ENCODE assay signal across 13 cellular contexts in the genomic region with DNA sequence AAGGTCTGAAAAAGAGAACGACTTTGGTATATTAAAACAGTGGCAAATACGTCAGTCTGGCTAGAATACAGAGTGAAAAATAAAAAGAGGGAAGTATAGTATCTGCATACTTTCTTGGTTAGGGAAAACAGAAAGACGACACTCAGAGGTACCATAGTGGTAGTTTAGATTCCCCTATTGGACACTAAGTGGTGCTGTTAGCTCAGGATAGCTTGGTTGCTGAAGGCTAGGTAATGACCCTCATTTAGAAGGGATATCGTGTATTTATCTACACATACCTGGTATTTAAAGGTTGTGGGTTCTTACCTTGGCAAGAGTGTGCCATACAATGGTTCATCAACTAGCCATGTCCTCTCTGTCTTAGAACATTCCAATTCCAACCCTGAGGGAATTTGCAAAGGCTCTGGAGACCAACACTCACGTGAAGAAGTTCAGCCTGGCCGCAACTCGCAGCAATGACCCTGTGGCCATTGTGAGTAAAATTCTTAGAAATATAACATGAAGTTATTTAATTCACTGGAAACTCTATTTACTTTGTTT. TPM values are rescaled to one million over a fixed set of nuclear protein-coding genes. Genes with fewer than 3 reads are reported as not detected.
A peak's percentile ranks its signal among the peaks of the same experiment; 100 is the strongest.
DNase-seq lines count a peak whose midpoint lies in the region; ATAC-seq, FAIRE-seq and TF ChIP-seq lines count a peak whose summit lies in the region.
"Had no signal": no experiment of that assay in that cellular context is flagged by ENCODE, and none has a peak within 500 bp of the region (broad histone marks: within the 10 kb centered on the region; RNA-seq: fewer than 3 reads in every experiment).

No MANE protein-coding gene starts in this region.

- TF ChIP-seq POLR2A in H1 (IDR thresholded peaks at IDR 0.05; ENCODE audit: control extremely low read depth in 1 of 2, low read depth in 2 of 2, low read length in 2 of 2), result no peak

- H3F3A ChIP-seq in SK-N-SH (replicated peaks; ENCODE audit: insufficient read depth), result no peaks in the 10 kb centered on the region

- TF ChIP-seq EP300 in SK-N-SH (IDR thresholded peaks at IDR 0.05; ENCODE audit: borderline replicate concordance in 1 of 2, low read depth in 1 of 2, low read length in 1 of 2), result no peak
- no peak for TF ChIP-seq EP300 in H1 (IDR thresholded peaks at IDR 0.05; ENCODE audit: borderline replicate concordance in 1 of 2, low read depth in 2 of 2, low read length in 2 of 2)

- H3K4me2 ChIP-seq in SK-N-SH, result no peak overlapping the region
- H3K4me2 ChIP-seq in H1 (ENCODE audit: insufficient read depth in 1 of 2, low read depth in 2 of 2, low read length in 2 of 2), result no peak overlapping the region

- H3K27ac Mint-ChIP-seq in progenitor cell of endocrine pancreas, result no peak overlapping the region
- H3K27ac Mint-ChIP-seq in activated naive CD8-positive, alpha-beta T cell treated with anti-CD3 and anti-CD28 coated beads, Interleukin-2, amount 50 U/mL, for 24 hours, result no peak overlapping the region
- H3K27ac Mint-ChIP-seq: CD4-positive, CD25-positive, alpha-beta regulatory T cell had no signal

- H2BK20ac ChIP-seq in H1 (ENCODE audit: low read length), result no peak overlapping the region

- H3K4me1 Mint-ChIP-seq in progenitor cell of endocrine pancreas (ENCODE audit: low read depth), result no peaks in the 10 kb centered on the region
- H3K4me1 Mint-ChIP-seq in activated naive CD8-positive, alpha-beta T cell treated with anti-CD3 and anti-CD28 coated beads, Interleukin-2, amount 50 U/mL, for 24 hours, result no peaks in the 10 kb centered on the region
- H3K4me1 Mint-ChIP-seq: CD4-positive, CD25-positive, alpha-beta regulatory T cell had no signal

- H3K23me2 ChIP-seq in H1 (ENCODE audit: low read depth, low read length), result no peaks in the 10 kb centered on the region

- no peaks in the 10 kb centered on the region for H3K4me1 ChIP-seq in SK-N-SH (ENCODE audit: control insufficient read depth in 1 of 2, insufficient read depth in 2 of 2, low read depth in 1 of 2, low read length in 1 of 2)
- H3K4me1 ChIP-seq in H1 (replicated peaks in 1 of 4; ENCODE audit: control insufficient read depth in 3 of 4, insufficient read depth in 4 of 4, low read length in 3 of 4), result peaks cover 0 to 6% (median 0%) of the 10 kb centered on the region in 4 experiments; a peak in 2 of 7 replicates
- H3K4me1 ChIP-seq: esophagus muscularis mucosa had no signal

- H3K27ac ChIP-seq in SK-N-SH (ENCODE audit: low read depth in 2 of 2, low read length in 1 of 2), result no peak overlapping the region
- H3K27ac ChIP-seq in H1 (ENCODE audit: low read depth, low read length), result no peak overlapping the region
- H3K27ac ChIP-seq: esophagus muscularis mucosa had no signal

- H3K36me3 ChIP-seq in SK-N-SH (replicated peaks in 1 of 2; ENCODE audit: control insufficient read depth in 1 of 2, insufficient read depth in 2 of 2, low read length in 1 of 2) (peaks cover 32 to 55% of the 10 kb centered on the region in 2 experiments), H1 (ENCODE audit: control insufficient read depth in 2 of 4, insufficient read depth in 4 of 4, low read length in 3 of 4) (no peaks in the 10 kb centered on the region)

- peak; percentile 89 for FAIRE-seq in H1 (lab: Jason Lieb, UNC)

- H3K9me2 ChIP-seq in SK-N-SH, result no peaks in the 10 kb centered on the region

- POLR2A ChIA-PET in SK-N-SH (lab: Yijun Ruan, JAX), result no interaction called here
- POLR2A ChIA-PET in H1 (lab: Charles Lee; ENCODE audit: partially characterized antibody), result no interaction called here

- no peak overlapping the region for H4K91ac ChIP-seq in H1 (replicated peaks; ENCODE audit: insufficient read length, low read length)

- no peak overlapping the region for H2BK12ac ChIP-seq in H1 (ENCODE audit: low read depth, low read length)

- no peak overlapping the region for H4K5ac ChIP-seq in H1 (ENCODE audit: insufficient read length, low read depth, low read length)

- no peaks in the 10 kb centered on the region for H3K27me3 Mint-ChIP-seq in progenitor cell of endocrine pancreas
- H3K27me3 Mint-ChIP-seq in activated naive CD8-positive, alpha-beta T cell treated with anti-CD3 and anti-CD28 coated beads, Interleukin-2, amount 50 U/mL, for 24 hours, result no peaks in the 10 kb centered on the region
- H3K27me3 Mint-ChIP-seq: CD4-positive, CD25-positive, alpha-beta regulatory T cell had no signal

- TF ChIP-seq CTCF in SK-N-SH (IDR thresholded peaks at IDR 0.05) (peak; percentile 31), H1 (IDR thresholded peaks at IDR 0.05; ENCODE audit: control extremely low read depth in 1 of 3, insufficient read depth in 1 of 3, low read depth in 1 of 3, low read length in 3 of 3) (peak in 2 of 3 experiments; percentile 80 to 84; a peak in 3 of 4 replicates), progenitor cell of endocrine pancreas (IDR thresholded peaks at IDR 0.05; ENCODE audit: unreplicated experiment) (peak; percentile 53)

- no peak overlapping the region for H3K4me3 ChIP-seq in SK-N-SH (ENCODE audit: low read depth in 2 of 2, low read length in 1 of 2)
- H3K4me3 ChIP-seq in H1 (ENCODE audit: extremely low read depth in 1 of 4, insufficient read depth in 2 of 4, low read depth in 3 of 4, low read length in 4 of 4), result no peak overlapping the region
- H3K4me3 ChIP-seq: esophagus muscularis mucosa had no signal

- no peak overlapping the region for H4K8ac ChIP-seq in H1 (ENCODE audit: extremely low read depth, insufficient read depth, low read length)

- peak; percentile 53 for TF ChIP-seq RAD21 in SK-N-SH (IDR thresholded peaks at IDR 0.05; ENCODE audit: low read length)
- TF ChIP-seq RAD21 in H1 (IDR thresholded peaks at IDR 0.05 in 1 of 2, conservative IDR thresholded peaks at IDR 0.05 in 1 of 2; ENCODE audit: low read depth in 2 of 2, low read length in 2 of 2), result peak; percentile 93 to 94

- 0 out of 2 replicates have a peak, but pooled peaks cover 3% of the 10 kb centered on the region for H3K9me3 ChIP-seq in SK-N-SH
- H3K9me3 ChIP-seq in H1 (ENCODE audit: insufficient read depth in 2 of 2, low read depth in 1 of 2, low read length in 1 of 2), result no peaks in the 10 kb centered on the region
- H3K9me3 ChIP-seq: esophagus muscularis mucosa had no signal

- H3K56ac ChIP-seq in H1 (replicated peaks; ENCODE audit: insufficient read length, low read depth, low read length), result no peak overlapping the region

- H3K23ac ChIP-seq in H1 (ENCODE audit: insufficient read length), result no peak overlapping the region

- no peaks in the 10 kb centered on the region for H3K27me3 ChIP-seq in SK-N-SH (ENCODE audit: insufficient read depth)
- H3K27me3 ChIP-seq in H1 (replicated peaks in 1 of 4; ENCODE audit: control insufficient read depth in 3 of 4, extremely low read depth in 1 of 4, insufficient read depth in 3 of 4, low read length in 3 of 4), result no peaks in the 10 kb centered on the region
- H3K27me3 ChIP-seq: esophagus muscularis mucosa had no signal

- no peaks in the 10 kb centered on the region for H3K79me2 ChIP-seq in SK-N-SH (ENCODE audit: insufficient read depth)
- no peaks in the 10 kb centered on the region for H3K79me2 ChIP-seq in H1 (ENCODE audit: control insufficient read depth in 1 of 2, insufficient read depth in 2 of 2, low read length in 2 of 2)

- H2AK5ac ChIP-seq in H1 (ENCODE audit: low read depth, low read length), result no peak overlapping the region

- no peak overlapping the region for H2BK5ac ChIP-seq in H1 (ENCODE audit: low read depth, low read length)

- H3K36me3 Mint-ChIP-seq in progenitor cell of endocrine pancreas (ENCODE audit: insufficient read depth), result peaks cover 5% of the 10 kb centered on the region
- H3K36me3 Mint-ChIP-seq in activated naive CD8-positive, alpha-beta T cell treated with anti-CD3 and anti-CD28 coated beads, Interleukin-2, amount 50 U/mL, for 24 hours (ENCODE audit: low read depth), result peaks cover 26% of the 10 kb centered on the region

- no peak overlapping the region for H3K4ac ChIP-seq in H1 (replicated peaks; ENCODE audit: insufficient read length, low read depth, low read length)

- no peak overlapping the region for H2AFZ ChIP-seq in SK-N-SH (ENCODE audit: low read depth)
- H2AFZ ChIP-seq in H1 (ENCODE audit: low read length), result no peak overlapping the region

- no peak overlapping the region for H3K4me3 Mint-ChIP-seq in progenitor cell of endocrine pancreas (ENCODE audit: low read depth)
- no peak overlapping the region for H3K4me3 Mint-ChIP-seq in activated naive CD8-positive, alpha-beta T cell treated with anti-CD3 and anti-CD28 coated beads, Interleukin-2, amount 50 U/mL, for 24 hours
- H3K4me3 Mint-ChIP-seq: CD4-positive, CD25-positive, alpha-beta regulatory T cell had no signal

- CTCF ChIA-PET in SK-N-SH (lab: Yijun Ruan, JAX) (interaction anchor here (4.2 kb wide), 1 partner anchor 133 kb away, joined by 23 read pairs; no protein-coding TSS in a partner anchor), H1 (lab: Charles Lee; ENCODE audit: partially characterized antibody) (interaction anchor here (0.6 to 4.2 kb wide), 21 partner anchors 9 to 298 kb away, joined by 3 to 27 read pairs (median 4); no protein-coding TSS in a partner anchor)

- DNase-seq in SK-N-SH (peak; percentile 21), NCI-H524 (lab: John Stamatoyannopoulos, UW) (peak; percentile 19 to 41), H1 (ENCODE audit: low read depth in 1 of 2, low spot score in 2 of 2) (no peak), progenitor cell of endocrine pancreas (ENCODE audit: low spot score, unreplicated experiment) (no peak)
- DNase-seq in activated naive CD8-positive, alpha-beta T cell treated with anti-CD3 and anti-CD28 coated beads, Interleukin-2, amount 50 U/mL, for 24 hours, result no peak
- DNase-seq: midbrain, NCI-H187, T-helper 1 cell had no signal

- H4K20me1 ChIP-seq in SK-N-SH (ENCODE audit: insufficient read depth), result no peaks in the 10 kb centered on the region
- no peaks in the 10 kb centered on the region for H4K20me1 ChIP-seq in H1 (replicated peaks in 1 of 2; ENCODE audit: control insufficient read depth in 1 of 2, insufficient read depth in 2 of 2, low read length in 2 of 2)

- H3K9ac ChIP-seq in SK-N-SH (no peak overlapping the region), H1 (replicated peaks in 1 of 4; ENCODE audit: extremely low read depth in 1 of 4, low read depth in 3 of 4, low read length in 3 of 4) (no peak overlapping the region)

- H3K18ac ChIP-seq in H1 (ENCODE audit: extremely low read depth, low read length), result no peak overlapping the region

- H3K9me3 Mint-ChIP-seq in progenitor cell of endocrine pancreas (ENCODE audit: low read depth), result no peaks in the 10 kb centered on the region
- no peaks in the 10 kb centered on the region for H3K9me3 Mint-ChIP-seq in activated naive CD8-positive, alpha-beta T cell treated with anti-CD3 and anti-CD28 coated beads, Interleukin-2, amount 50 U/mL, for 24 hours

- ATAC-seq in SK-N-SH treated with all-trans-retinoic acid at 6 μM for 48 hours (no peak), GM21529 (IDR thresholded peaks at IDR 0.05; ENCODE audit: unreplicated experiment) (no peak), HG03342 (IDR thresholded peaks at IDR 0.05; ENCODE audit: unreplicated experiment) (no peak)
- no peak for ATAC-seq in activated naive CD8-positive, alpha-beta T cell treated with anti-CD3 and anti-CD28 coated beads, Interleukin-2, amount 50 U/mL, for 24 hours

- no peak overlapping the region for H2BK15ac ChIP-seq in H1 (ENCODE audit: low read length)

- H3K79me1 ChIP-seq in H1 (ENCODE audit: low read depth, low read length), result no peaks in the 10 kb centered on the region

- no peak overlapping the region for H2BK120ac ChIP-seq in H1 (replicated peaks; ENCODE audit: low read depth, low read length)

- no peak overlapping the region for H3K14ac ChIP-seq in H1 (ENCODE audit: insufficient read length)

- WGBS in SK-N-SH (ENCODE audit: low lambda C conversion rate), result 85% methylated on average over 7 of the region's 7 CpGs
- WGBS in H1 (ENCODE audit: extremely low coverage in 1 of 2, insufficient coverage in 1 of 2, insufficient read length in 1 of 2, insufficient replicate concordance in 2 of 2, low coverage in 1 of 2, low lambda C conversion rate in 2 of 2, missing lambda C conversion rate in 1 of 2), 2 experiments, result 76% methylated on average over 7 of the region's 7 CpGs; no CpG with 5 or more reads in 1 of the 2 experiments

RNA-seq across cellular contexts. Expression of a gene that starts 31.0 kb away (rescaled TPM):
- 2.7 and 4.4 TPM in 2 replicates for polyA plus RNA-seq in SK-N-SH (2012; rRNA removed)
- polyA plus RNA-seq in SK-N-SH (2012; cell fraction: cytosol; rRNA removed), result 4.3 TPM in 2 replicates
- 3.1 and 6.4 TPM in 2 replicates for polyA plus RNA-seq in SK-N-SH (2012; cell fraction: nucleus; rRNA removed)
- total RNA-seq in H1 (2021; fragmentation: NEBNext Ultra II Directional; extraction: Animal tissue kit (Norgen Biotek cat#: 25700)), result 4.9 and 6.5 TPM in 2 replicates
- 0.58 and 0.80 TPM in 2 replicates for polyA plus RNA-seq in H1 (2011; rRNA removed)
- 1.1 TPM for polyA plus RNA-seq in H1 (2011; cell fraction: cytosol; rRNA removed)
- polyA plus RNA-seq in H1 (2011; cell fraction: nucleus; rRNA removed), result 1.4 TPM
- polyA plus RNA-seq in H1 (2012, experiment 1 of 2), result 1.0 to 2.7 TPM (median 1.6 TPM) in 4 replicates
- polyA plus RNA-seq in H1 (2012, experiment 2 of 2), result 0.07 TPM
- polyA plus RNA-seq in H1 (2013, experiment 1 of 2), result 2.0 TPM
- 1.9 TPM for polyA plus RNA-seq in H1 (2013, experiment 2 of 2)
- polyA minus RNA-seq in H1 (2011; rRNA and poly(A)+ RNA removed), result 1.7 and 2.4 TPM in 2 replicates
- 2.6 TPM for polyA minus RNA-seq in H1 (2011; cell fraction: cytosol; rRNA and poly(A)+ RNA removed)
- polyA minus RNA-seq in H1 (2011; cell fraction: nucleus; rRNA and poly(A)+ RNA removed), result 3.1 TPM
- total RNA-seq in progenitor cell of endocrine pancreas, result 7.4 and 8.1 TPM in 2 replicates

RNA-seq across cellular contexts. Expression of a gene that starts 45.0 kb away (rescaled TPM):
- polyA plus RNA-seq in SK-N-SH (2012; rRNA removed) (10.3 and 14.2 TPM in 2 replicates), H1 (2011; rRNA removed) (0.85 and 2.2 TPM in 2 replicates)
- polyA plus RNA-seq in SK-N-SH (2012; cell fraction: cytosol; rRNA removed), result 20.2 and 24.9 TPM in 2 replicates
- polyA plus RNA-seq in SK-N-SH (2012; cell fraction: nucleus; rRNA removed), result 6.6 and 8.0 TPM in 2 replicates
- 2.7 and 3.2 TPM in 2 replicates for total RNA-seq in H1 (2021; fragmentation: NEBNext Ultra II Directional; extraction: Animal tissue kit (Norgen Biotek cat#: 25700))
- 1.9 TPM for polyA plus RNA-seq in H1 (2011; cell fraction: cytosol; rRNA removed)
- polyA plus RNA-seq in H1 (2011; cell fraction: nucleus; rRNA removed), result 0.86 TPM
- 1.1 to 2.2 TPM (median 1.4 TPM) in 4 replicates for polyA plus RNA-seq in H1 (2012, experiment 1 of 2)
- polyA plus RNA-seq in H1 (2012, experiment 2 of 2), result 1.6 TPM
- polyA plus RNA-seq in H1 (2013, experiment 1 of 2), result 0.91 TPM
- polyA plus RNA-seq in H1 (2013, experiment 2 of 2), result 1.2 TPM
- 0.76 and 1.1 TPM in 2 replicates for polyA minus RNA-seq in H1 (2011; rRNA and poly(A)+ RNA removed)
- polyA minus RNA-seq in H1 (2011; cell fraction: cytosol; rRNA and poly(A)+ RNA removed), result 1.1 TPM
- 0.70 TPM for polyA minus RNA-seq in H1 (2011; cell fraction: nucleus; rRNA and poly(A)+ RNA removed)
- total RNA-seq in progenitor cell of endocrine pancreas, result 4.0 and 5.0 TPM in 2 replicates

RNA-seq across cellular contexts. Expression of a gene that starts 47.0 kb away (rescaled TPM):
- polyA plus RNA-seq in SK-N-SH (2012; rRNA removed) (6.0 and 7.6 TPM in 2 replicates), H1 (2011; rRNA removed) (3.0 and 3.9 TPM in 2 replicates)
- polyA plus RNA-seq in SK-N-SH (2012; cell fraction: cytosol; rRNA removed), result 10.1 and 12.7 TPM in 2 replicates
- 3.8 and 7.2 TPM in 2 replicates for polyA plus RNA-seq in SK-N-SH (2012; cell fraction: nucleus; rRNA removed)
- total RNA-seq in H1 (2021; fragmentation: NEBNext Ultra II Directional; extraction: Animal tissue kit (Norgen Biotek cat#: 25700)), result 29.0 and 30.3 TPM in 2 replicates
- polyA plus RNA-seq in H1 (2011; cell fraction: cytosol; rRNA removed), result 5.1 TPM
- polyA plus RNA-seq in H1 (2011; cell fraction: nucleus; rRNA removed), result 1.8 TPM
- 6.7 to 12.5 TPM (median 8.3 TPM) in 4 replicates for polyA plus RNA-seq in H1 (2012, experiment 1 of 2)
- polyA plus RNA-seq in H1 (2012, experiment 2 of 2), result 0.85 TPM
- 12.1 TPM for polyA plus RNA-seq in H1 (2013, experiment 1 of 2)
- polyA plus RNA-seq in H1 (2013, experiment 2 of 2), result 12.4 TPM
- polyA minus RNA-seq in H1 (2011; rRNA and poly(A)+ RNA removed), result 6.4 and 7.0 TPM in 2 replicates
- polyA minus RNA-seq in H1 (2011; cell fraction: cytosol; rRNA and poly(A)+ RNA removed), result 6.5 TPM
- polyA minus RNA-seq in H1 (2011; cell fraction: nucleus; rRNA and poly(A)+ RNA removed), result 11.9 TPM
- 37.4 and 40.0 TPM in 2 replicates for total RNA-seq in progenitor cell of endocrine pancreas

Comparison
In these comparisons a context has a peak if more than half of its experiments do, and no peak if none do; other contexts are left out.
1. DNase-seq: peak in SK-N-SH (single experiment) and NCI-H524 (2 of 2); none in H1 (0 of 2), progenitor cell of endocrine pancreas (single experiment) and activated naive CD8-positive, alpha-beta T cell treated with anti-CD3 and anti-CD28 coated beads, Interleukin-2, amount 50 U/mL, for 24 hours (single experiment).
2. CTCF ChIP-seq: peak in every context shown above with its lines; median percentile 82 in H1; 53 in progenitor cell of endocrine pancreas; 31 in SK-N-SH.